In the genomic region with DNA sequence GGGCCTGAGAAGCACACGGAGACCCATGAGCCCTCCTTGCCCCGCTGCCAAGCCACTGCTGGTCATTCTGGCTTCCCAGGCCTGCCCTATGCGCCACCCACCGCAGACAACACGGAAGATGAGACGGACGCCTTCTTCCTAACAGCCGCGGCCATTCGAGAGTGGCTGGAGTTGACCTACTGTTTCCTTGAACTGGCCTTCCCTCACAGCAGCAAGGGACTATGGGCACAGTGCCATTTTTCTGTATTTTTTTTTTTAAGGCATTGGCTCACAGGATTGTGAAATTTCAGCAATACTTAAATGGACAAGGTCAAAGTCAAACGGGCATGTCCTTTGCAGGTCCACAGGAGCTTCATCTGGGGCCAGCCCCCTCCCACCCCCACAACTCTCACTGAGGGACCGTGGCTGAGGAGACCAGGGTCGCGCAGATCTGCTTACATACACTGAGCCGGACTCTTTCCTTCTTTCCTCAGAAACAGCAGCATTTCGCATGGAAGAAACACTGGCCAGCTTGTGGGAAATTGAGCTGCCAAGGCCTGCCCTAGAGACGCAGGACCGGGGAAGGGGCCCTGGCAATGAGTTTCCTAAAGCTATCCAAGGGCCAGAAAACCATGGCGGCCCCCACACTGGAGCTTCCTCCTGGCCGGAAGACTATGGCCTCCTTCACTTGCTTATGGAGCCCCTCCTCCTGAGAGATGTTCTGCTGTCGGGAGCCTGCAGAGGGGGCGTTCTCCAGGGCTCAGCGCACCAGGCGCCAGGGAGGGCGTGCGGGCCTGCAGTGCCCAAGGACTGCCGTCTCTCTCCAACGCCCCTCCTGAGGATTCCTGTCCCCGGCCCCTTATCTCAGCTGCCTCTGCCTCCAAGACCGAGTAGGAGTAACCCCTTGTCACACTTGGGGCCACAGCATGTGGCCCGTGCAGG, we compare ENCODE assay signal across 14 cellular contexts.
DNase-seq lines count a peak whose midpoint lies in the region; ATAC-seq lines count a peak whose summit lies in the region.
"Had no signal": no experiment of that assay in that cellular context is flagged by ENCODE, and none has a peak within 500 bp of the region (broad histone marks: within the 10 kb centered on the region; RNA-seq: fewer than 3 reads in every experiment).

No MANE protein-coding gene starts in this region.

- H3K36me3 ChIP-seq in H7 (replicated peaks; ENCODE audit: control insufficient read depth, insufficient read depth, low read length), result peaks cover 3% of the 10 kb centered on the region
- H3K36me3 ChIP-seq: thyroid gland had no signal

- H3K27me3 ChIP-seq in H7 (ENCODE audit: control insufficient read depth, insufficient read depth, low read length), result no peaks in the 10 kb centered on the region
- H3K27me3 ChIP-seq: SJCRH30, thyroid gland had no signal

- ATAC-seq in GM19463 (IDR thresholded peaks at IDR 0.05; ENCODE audit: unreplicated experiment), result no peak
- ATAC-seq: mucosa of descending colon had no signal

- DNase-seq in H7 (peak; percentile 65), HuH-7 (ENCODE audit: low spot score) (peak; percentile 45), posterior vena cava (ENCODE audit: low spot score) (peak; percentile 71), globus pallidus (ENCODE audit: low spot score) (no peak), cerebellum (ENCODE audit: low spot score) (no peak)
- DNase-seq: glutamatergic neuron, KG1, mucosa of descending colon, NCI-H1436, NCI-H2227 treated with DMSO at 0.1 percent for 48 hours, SJCRH30, thyroid gland had no signal

- H3K4me3 ChIP-seq in H7 (ENCODE audit: insufficient read depth, low read depth, low read length), result no peak overlapping the region
- H3K4me3 ChIP-seq: mucosa of descending colon, SJCRH30, thyroid gland had no signal

- intact Hi-C loops in posterior vena cava (cut with DNase I), result no loop called here

- H3K27ac ChIP-seq in cingulate gyrus (ENCODE audit: low read depth, low read length), result peak overlapping the region; percentile 13
- H3K27ac ChIP-seq: SJCRH30, thyroid gland had no signal

Comparison
In these comparisons a context has a peak if more than half of its experiments do, and no peak if none do; other contexts are left out.
1. DNase-seq: peak in H7 (single experiment), HuH-7 (single experiment) and posterior vena cava (single experiment); none in globus pallidus (single experiment) and cerebellum (single experiment).